ENCODE assay signal across 1 cellular context in genomic region chr1:234478481-234479309, GRCh38.
TF ChIP-seq lines count a peak whose summit lies in the region.

TSS of gene TARBP1 (minus strand) at chr1:234479179. CDS start at chr1:234479103, 76 bp downstream.

TF ChIP-seq in HepG2, 621 proteins besides CTCF, POLR2A, EP300 and RAD21 (continued from another document):
- TF ChIP-seq ZXDC (CRISPR knock-in tag; IDR thresholded peaks at IDR 0.05) = no peak
- no peak for TF ChIP-seq AKAP8 (CRISPR knock-in tag; IDR thresholded peaks at IDR 0.05)
- peak; percentile 50; the same call in 1 of the 2 replicates for TF ChIP-seq HOXA9 (CRISPR knock-in tag; IDR thresholded peaks at IDR 0.05; ENCODE audit: borderline replicate concordance)
- peak; percentile 41; the same call in 1 of the 2 replicates for TF ChIP-seq SP4 (CRISPR knock-in tag; IDR thresholded peaks at IDR 0.05)
